Comparison of ENCODE assay signal across 31 cellular contexts in genomic region chr12:59345406-59345805, GRCh38.
"Had no signal": no experiment of that assay in that cellular context is flagged by ENCODE, and none has a peak within 500 bp of the region (broad histone marks: within the 10 kb centered on the region; RNA-seq: fewer than 3 reads in every experiment).

No MANE protein-coding gene starts in this region.

- H3K4me1 Mint-ChIP-seq: natural killer cell; nephron; neural progenitor cell; stimulated activated memory B cell treated with anti-CD40 and anti-IgM and Interleukin-4, amounts not matched to agents 10 μg/mL and 1 μg/mL and 100 μg/mL, for 72 hours; stimulated activated naive CD8-positive, alpha-beta T cell treated with anti-CD3 and anti-CD28 coated beads, Interleukin-15, amount 100 ng/mL, for 72 hours had no signal

- DNase-seq: natural killer cell; occipital lobe; ovary; posterior cingulate gyrus; psoas muscle; right cardiac atrium; spleen; stimulated activated CD4-positive, alpha-beta T cell treated with anti-CD3 and anti-CD28 coated beads, Interleukin-12 subunit alpha, Interleukin-12 subunit beta, amount 100 ng/mL, for 4 hours; stimulated activated CD4-positive, alpha-beta T cell treated with anti-CD3 and anti-CD28 coated beads, Interleukin-1b, Interleukin-23, amount 100 ng/mL, for 48 hours; stimulated activated CD4-positive, alpha-beta T cell treated with anti-CD3 and anti-CD28 coated beads, Interleukin-4, amount 100 ng/mL, for 1 hour; stimulated activated CD4-positive, alpha-beta T cell treated with anti-CD3 and anti-CD28 coated beads, Interleukin-4, amount 100 ng/mL, for 4 hours; stimulated activated CD8-positive, alpha-beta memory T cell treated with anti-CD3 and anti-CD28 coated beads, Interleukin-4, amount 100 ng/mL, for 48 hours; stimulated activated naive CD4-positive, alpha-beta T cell; stimulated activated naive CD8-positive, alpha-beta T cell treated with anti-CD3 and anti-CD28 coated beads, Interleukin-15, amount 100 ng/mL, for 72 hours; stimulated activated naive CD8-positive, alpha-beta T cell treated with anti-CD3 and anti-CD28 coated beads, Interleukin-15, Interleukin-2, amounts not matched to agents 100 U/mL and 50 U/mL, for 24 hours; substantia nigra; testis; tibial artery; transverse colon; upper lobe of right lung; uterus had no signal

- H2AFZ ChIP-seq: neural progenitor cell, parathyroid adenoma had no signal

- H3K9me3 ChIP-seq: ovary, suprapubic skin, testis, transverse colon, upper lobe of right lung, uterus had no signal

- H3K4me2 ChIP-seq: neural progenitor cell, smooth muscle cell had no signal

- H3K27me3 Mint-ChIP-seq: progenitor cell of endocrine pancreas; stimulated activated memory B cell treated with anti-CD40 and anti-IgM and Interleukin-4, amounts not matched to agents 10 μg/mL and 1 μg/mL and 100 μg/mL, for 72 hours had no signal

- H3K36me3 Mint-ChIP-seq: neural progenitor cell; stimulated activated memory B cell treated with anti-CD40 and anti-IgM and Interleukin-4, amounts not matched to agents 10 μg/mL and 1 μg/mL and 100 μg/mL, for 72 hours; type B pancreatic cell had no signal

- H3K36me3 ChIP-seq: neural progenitor cell, ovary, spleen, suprapubic skin, tibial artery, transverse colon, upper lobe of right lung, uterus had no signal

- H3K27ac Mint-ChIP-seq: natural killer cell; nephron; neural progenitor cell; progenitor cell of endocrine pancreas; stimulated activated memory B cell treated with anti-CD40 and anti-IgM and Interleukin-4, amounts not matched to agents 10 μg/mL and 1 μg/mL and 100 μg/mL, for 72 hours; stimulated activated naive CD8-positive, alpha-beta T cell treated with anti-CD3 and anti-CD28 coated beads, Interleukin-15, amount 100 ng/mL, for 72 hours; type B pancreatic cell had no signal

- ATAC-seq: natural killer cell; psoas muscle; right cardiac atrium; sciatic nerve; stimulated activated memory B cell treated with anti-CD40 and anti-IgM and Interleukin-4, amounts not matched to agents 10 μg/mL and 1 μg/mL and 100 μg/mL, for 72 hours; stimulated activated naive CD8-positive, alpha-beta T cell treated with anti-CD3 and anti-CD28 coated beads, Interleukin-15, amount 100 ng/mL, for 72 hours; stimulated activated naive CD8-positive, alpha-beta T cell treated with anti-CD3 and anti-CD28 coated beads, Interleukin-15, Interleukin-2, amounts not matched to agents 100 U/mL and 50 U/mL, for 24 hours; upper lobe of right lung had no signal

- H3K4me3 Mint-ChIP-seq: natural killer cell; nephron; neural progenitor cell; stimulated activated memory B cell treated with anti-CD40 and anti-IgM and Interleukin-4, amounts not matched to agents 10 μg/mL and 1 μg/mL and 100 μg/mL, for 72 hours; stimulated activated naive CD8-positive, alpha-beta T cell treated with anti-CD3 and anti-CD28 coated beads, Interleukin-15, amount 100 ng/mL, for 72 hours; type B pancreatic cell had no signal

- H3K4me1 ChIP-seq: neural progenitor cell, parathyroid adenoma, psoas muscle, spleen, suprapubic skin, testis, tibial artery, upper lobe of right lung, uterus had no signal

- H3K9me3 Mint-ChIP-seq: neural progenitor cell had no signal

- H3K4me3 ChIP-seq: neural progenitor cell, ovary, psoas muscle, skin epidermis, smooth muscle cell, spleen, suprapubic skin, testis, tibial artery, transverse colon, upper lobe of right lung, uterus had no signal

- H3K27ac ChIP-seq: neural progenitor cell, ovary, parathyroid adenoma, psoas muscle, skin epidermis, spleen, suprapubic skin, testis, tibial artery, transverse colon, upper lobe of right lung, uterus had no signal

- H3K79me2 ChIP-seq: parathyroid adenoma had no signal

- H3K27me3 ChIP-seq: neural progenitor cell, ovary, spleen, suprapubic skin, testis, tibial artery, transverse colon, upper lobe of right lung, uterus had no signal
